ENCODE assay signal across 8 cellular contexts in genomic region chr20:23399568-23400241, GRCh38. TPM values are rescaled to one million over a fixed set of nuclear protein-coding genes. Genes with fewer than 3 reads are reported as not detected.
A peak's percentile ranks its signal among the peaks of the same experiment; 100 is the strongest.
DNase-seq lines count a peak whose midpoint lies in the region; ATAC-seq and TF ChIP-seq lines count a peak whose summit lies in the region.

No MANE protein-coding gene starts in this region.

- no peak for TF ChIP-seq CTCF in A673 (conservative IDR thresholded peaks at IDR 0.05; ENCODE audit: low read depth, low read length)
- TF ChIP-seq CTCF in NB4 (IDR thresholded peaks at IDR 0.05; ENCODE audit: low read depth, low read length): no peak
- TF ChIP-seq CTCF in brain microvascular endothelial cell (IDR thresholded peaks at IDR 0.05; ENCODE audit: low read depth, low read length, missing control alignments): no peak
- no peak for TF ChIP-seq CTCF in esophagus squamous epithelium (IDR thresholded peaks at IDR 0.05)

- in situ Hi-C loops in brain microvascular endothelial cell (cut with HindIII; ENCODE audit: low pct_ligation_motif_present, low sequenced_read_pairs): no loop called here

- H3K27me3 Mint-ChIP-seq in T-cell: no peaks in the 10 kb centered on the region

- H3K9me3 Mint-ChIP-seq in T-cell: no peaks in the 10 kb centered on the region

- intact Hi-C loops in A673 (cut with micrococcal nuclease; ENCODE audit: unreplicated experiment) (no loop called here), esophagus squamous epithelium (cut with DNase I) (no loop called here)

- H3K27me3 ChIP-seq in A673 (replicated peaks; ENCODE audit: insufficient read depth, low read depth, low read length, poor library complexity) (no peaks in the 10 kb centered on the region), brain microvascular endothelial cell (replicated peaks) (no peaks in the 10 kb centered on the region), esophagus squamous epithelium (no peaks in the 10 kb centered on the region)

- DNase-seq in A673 (ENCODE audit: low spot score) (peak; percentile 4), NB4 (ENCODE audit: low read depth) (peak; percentile 27), brain microvascular endothelial cell (peak; percentile 53), esophagus squamous epithelium (lab: John Stamatoyannopoulos, UW) (no peak), T-cell (no peak), NCI-H1930 (lab: John Stamatoyannopoulos, UW) (no peak), SHP77 (lab: John Stamatoyannopoulos, UW) (no peak)

- ATAC-seq in GM18511 (IDR thresholded peaks at IDR 0.05; ENCODE audit: unreplicated experiment) (peak; percentile 79), T-cell (replicated peaks in 1 of 4) (no peak)

- H3K9me3 ChIP-seq in A673 (ENCODE audit: low read depth, low read length, poor library complexity, severe bottlenecking) (no peaks in the 10 kb centered on the region), esophagus squamous epithelium (no peaks in the 10 kb centered on the region)

- H3K27ac ChIP-seq in A673 (ENCODE audit: low read depth, low read length, poor library complexity, severe bottlenecking) (no peak overlapping the region), brain microvascular endothelial cell (no peak overlapping the region), esophagus squamous epithelium (no peak overlapping the region)

- peaks cover 14 to 28% (median 23%) of the 10 kb centered on the region in 3 donors for H3K4me1 Mint-ChIP-seq in T-cell

- POLR2A ChIA-PET in A673 (lab: Charles Lee; ENCODE audit: low non-redundant PET): no interaction called here
- POLR2A ChIA-PET in T-cell (lab: Charles Lee): no interaction called here

- peaks cover 5% of the 10 kb centered on the region for H3K36me3 ChIP-seq in A673 (ENCODE audit: insufficient read depth, low read length, poor library complexity, severe bottlenecking)
- peaks cover 4% of the 10 kb centered on the region for H3K36me3 ChIP-seq in brain microvascular endothelial cell (replicated peaks)
- H3K36me3 ChIP-seq in esophagus squamous epithelium: peaks cover 0 to 62% (median 5%) of the 10 kb centered on the region in 3 donors

- 62 to 73% methylated on average over 6 of the region's 6 CpGs for WGBS in esophagus squamous epithelium, 2 donors

- TF ChIP-seq POLR2A in NB4 (IDR thresholded peaks at IDR 0.05; ENCODE audit: extremely low read depth, insufficient read length) (no peak), esophagus squamous epithelium (IDR thresholded peaks at IDR 0.05) (no peak)

- peaks cover 31% of the 10 kb centered on the region for H3K36me3 Mint-ChIP-seq in T-cell

- H3K4me3 ChIP-seq in A673 (ENCODE audit: low read depth, low read length, poor library complexity, severe bottlenecking) (no peak overlapping the region), NB4 (ENCODE audit: low read depth, low read length) (no peak overlapping the region), brain microvascular endothelial cell (ENCODE audit: low read depth, low read length) (no peak overlapping the region), esophagus squamous epithelium (no peak overlapping the region)

- H3K27ac Mint-ChIP-seq in T-cell: no peak overlapping the region

- no peak overlapping the region for H3K4me3 Mint-ChIP-seq in T-cell

- CTCF ChIA-PET in A673 (lab: Charles Lee) (no interaction called here), T-cell (lab: Charles Lee) (interaction anchor here in 1 of 2 donors (0.7 kb wide), 1 partner anchor 50 kb away, joined by 3 read pairs; no protein-coding TSS in a partner anchor)

- BruUV-seq in A673 (replicated peaks; lab: Mats Ljungman, UMichigan): no TSS peak

- H3K4me1 ChIP-seq in A673 (ENCODE audit: insufficient read depth, low read length, poor library complexity, severe bottlenecking) (no peaks in the 10 kb centered on the region), esophagus squamous epithelium (peaks cover 6 to 39% (median 14%) of the 10 kb centered on the region in 3 donors)

RNA-seq across cellular contexts. Expression of gene NAPB, which starts 21.6 kb away (rescaled TPM):
- 9.6 and 11.6 TPM in 2 replicates for total RNA-seq in A673 (2021)
- 10 to 100 TPM in 1 of 4 donors, 1 to 10 TPM in 3; 7.7 to 16.0 (median 8.7) TPM for total RNA-seq in esophagus squamous epithelium
- 10 to 100 TPM; 10.4 to 14.6 (median 12.2) TPM for total RNA-seq in T-cell

RNA-seq across cellular contexts. Expression of gene GZF1, which starts 37.7 kb away (rescaled TPM):
- total RNA-seq in A673 (2021) (13.7 and 14.0 TPM in 2 replicates), esophagus squamous epithelium (10 to 100 TPM in 1 of 4 donors, 1 to 10 TPM in 3; 3.4 to 11.8 (median 5.1) TPM), T-cell (10 to 100 TPM; 10.2 to 35.1 (median 13.1) TPM)

RNA-seq across cellular contexts. Expression of gene CSTL1, which starts 39.8 kb away (rescaled TPM):
- total RNA-seq in A673 (2021) (not detected in 2 replicates), esophagus squamous epithelium (not detected), T-cell (not detected)

RNA-seq across cellular contexts. Expression of gene NXT1, which starts 49.1 kb away (rescaled TPM):
- total RNA-seq in A673 (2021) (32.1 and 34.4 TPM in 2 replicates), esophagus squamous epithelium (10 to 100 TPM; 21.3 to 43.0 (median 38.0) TPM), T-cell (10 to 100 TPM; 22.1 to 60.0 (median 24.4) TPM)

RNA-seq across cellular contexts. Expression of gene CST11, which starts 53.0 kb away (rescaled TPM):
- total RNA-seq in A673 (2021) (not detected in 2 replicates), esophagus squamous epithelium (not detected), T-cell (not detected)

Comparison
In these comparisons a context has a peak if more than half of its experiments do, and no peak if none do; other contexts are left out.
1. DNase-seq: peak in A673 (single experiment), NB4 (single experiment) and brain microvascular endothelial cell (single experiment); none in esophagus squamous epithelium (single experiment), T-cell (0 of 34), NCI-H1930 (0 of 2) and SHP77 (0 of 2).